ENCODE assay signal across 23 cellular contexts in the genomic region with DNA sequence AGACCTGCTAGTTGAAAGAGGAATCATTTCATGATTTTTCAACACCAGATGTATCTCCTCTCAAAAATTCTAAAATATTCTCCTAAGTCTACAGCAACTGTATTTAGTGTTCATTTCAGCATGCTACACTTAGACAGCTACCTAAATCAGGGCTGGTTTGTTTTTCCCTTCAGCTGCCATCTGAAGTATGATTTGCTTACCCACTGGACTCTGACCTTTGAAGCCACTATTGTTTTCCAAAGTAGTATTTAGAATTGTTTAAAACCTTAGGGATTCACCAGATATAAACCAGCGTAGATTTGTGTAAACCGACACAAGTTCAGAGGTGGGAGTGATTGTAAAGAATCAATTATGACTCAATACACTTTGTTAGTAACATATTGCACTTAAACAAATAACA.
"Had no signal": no experiment of that assay in that cellular context is flagged by ENCODE, and none has a peak within 500 bp of the region (broad histone marks: within the 10 kb centered on the region; RNA-seq: fewer than 3 reads in every experiment).

No MANE protein-coding gene starts in this region.

- H3K27me3 ChIP-seq: dorsolateral prefrontal cortex, esophagus muscularis mucosa, foreskin keratinocyte, gastroesophageal sphincter, heart left ventricle, hepatocyte, left lung had no signal

- FAIRE-seq: colon, endothelial cell of umbilical vein, frontal cortex, islet of Langerhans, keratinocyte had no signal

- H3K9me3 ChIP-seq: esophagus muscularis mucosa, gastroesophageal sphincter, heart left ventricle, left lung, lower lobe of right lung had no signal

- H2AFZ ChIP-seq: hepatocyte had no signal

- H3K4me1 ChIP-seq: foreskin keratinocyte, heart left ventricle, left lung, lower lobe of right lung had no signal

- DNase-seq: dermis blood vessel endothelial cell; dorsolateral prefrontal cortex; effector CD4-positive, alpha-beta T cell; effector memory CD4-positive, alpha-beta T cell; foreskin keratinocyte; heart left ventricle; hypothalamus; left cardiac atrium; left ventricle myocardium superior; lower lobe of right lung; mesendoderm; midbrain; naive thymus-derived CD4-positive, alpha-beta T cell had no signal

- H3K27ac ChIP-seq: coronary artery, dorsolateral prefrontal cortex, esophagus muscularis mucosa, foreskin keratinocyte, gastroesophageal sphincter, heart left ventricle, hepatocyte, left lung, lower lobe of right lung had no signal

- ATAC-seq: foreskin keratinocyte; gastroesophageal sphincter; heart left ventricle; left cardiac atrium; left lung; left ventricle myocardium superior; lower lobe of right lung; naive thymus-derived CD4-positive, alpha-beta T cell had no signal

- H3K79me2 ChIP-seq: hepatocyte had no signal

- H3K4me2 ChIP-seq: hepatocyte had no signal

- H3K4me3 ChIP-seq: coronary artery, dorsolateral prefrontal cortex, esophagus muscularis mucosa, gastroesophageal sphincter, heart left ventricle, hepatocyte, left lung, lower lobe of right lung had no signal

- H3K36me3 ChIP-seq: esophagus muscularis mucosa, gastroesophageal sphincter, heart left ventricle, left lung, lower lobe of right lung had no signal
